16 cellular contexts compared by ENCODE assay signal in the genomic region with DNA sequence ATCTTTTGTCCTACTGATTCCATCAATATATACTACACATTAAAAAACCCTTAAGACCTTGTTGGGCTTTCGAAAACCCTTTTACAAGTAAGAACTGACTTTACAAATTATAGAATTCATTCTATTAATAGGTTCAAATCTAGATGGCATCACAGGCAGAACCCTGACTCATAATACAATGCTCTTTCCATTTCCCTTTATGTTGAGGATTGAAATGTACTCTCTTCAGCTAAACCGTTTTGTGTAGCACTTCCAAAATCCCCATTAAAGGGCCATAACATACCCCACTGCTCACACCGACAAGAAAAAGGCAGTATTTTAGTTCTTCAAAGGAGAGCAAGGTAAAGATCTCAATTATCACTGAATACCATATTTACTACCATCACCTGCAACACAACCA. TPM values are rescaled to one million over a fixed set of nuclear protein-coding genes. Genes with fewer than 3 reads are reported as not detected.
A peak's percentile ranks its signal among the peaks of the same experiment; 100 is the strongest.
DNase-seq lines count a peak whose midpoint lies in the region; ATAC-seq and TF ChIP-seq lines count a peak whose summit lies in the region.
"Had no signal": no experiment of that assay in that cellular context is flagged by ENCODE, and none has a peak within 500 bp of the region (broad histone marks: within the 10 kb centered on the region; RNA-seq: fewer than 3 reads in every experiment).

No MANE protein-coding gene starts in this region.

- no peak for DNase-seq in cardiac muscle cell (ENCODE audit: low read depth in 1 of 2, low spot score in 1 of 2)
- no peak for DNase-seq in heart left ventricle
- DNase-seq in memory B cell (ENCODE audit: low spot score in 2 of 2): no peak
- DNase-seq in C1 segment of cervical spinal cord (lab: John Stamatoyannopoulos, UW): no peak
- DNase-seq in DMS53 (lab: John Stamatoyannopoulos, UW): no peak
- DNase-seq in dedifferentiated amniotic fluid mesenchymal stem cell (ENCODE audit: extremely low spot score): no peak
- DNase-seq: DND-41, KG1, naive B cell, NCI-H1417, NCI-H345, SJCRH30, testis had no signal

- H3K27me3 ChIP-seq in cardiac muscle cell: no peaks in the 10 kb centered on the region
- no peaks in the 10 kb centered on the region for H3K27me3 ChIP-seq in heart left ventricle
- H3K27me3 ChIP-seq in subcutaneous abdominal adipose tissue (ENCODE audit: control insufficient read depth in 5 of 5, insufficient read depth in 4 of 5, low read length in 5 of 5): no peaks in the 10 kb centered on the region
- H3K27me3 ChIP-seq: BLaER1 treated with 17β-estradiol and CSF1 and Interleukin-3, amounts not matched to agents 10 nM and 100 nM; SJCRH30; testis had no signal

- TF ChIP-seq POLR2A in heart left ventricle (IDR thresholded peaks at IDR 0.05): no peak

- TF ChIP-seq CTCF in cardiac muscle cell (IDR thresholded peaks at IDR 0.05; ENCODE audit: low read depth, low read length) (no peak), heart left ventricle (IDR thresholded peaks at IDR 0.05) (no peak)

- H3K36me3 ChIP-seq in cardiac muscle cell (peaks cover 26% of the 10 kb centered on the region), heart left ventricle (peaks cover 0 to 88% (median 65%) of the 10 kb centered on the region in 9 donors), subcutaneous abdominal adipose tissue (ENCODE audit: control insufficient read depth in 5 of 5, insufficient read depth in 5 of 5, low read length in 5 of 5) (peaks cover 4 to 35% (median 19%) of the 10 kb centered on the region in 5 donors)

- no peak overlapping the region for H3K9ac ChIP-seq in subcutaneous abdominal adipose tissue (ENCODE audit: low read length in 5 of 5)
- H3K9ac ChIP-seq: BLaER1 treated with 17β-estradiol and CSF1 and Interleukin-3, amounts not matched to agents 10 nM and 100 nM had no signal

- H3K27ac Mint-ChIP-seq in activated T-helper 17 cell treated with anti-CD3 and anti-CD28 coated beads, Interleukin-2, amount 50 U/mL, for 72 hours: no peak overlapping the region
- H3K27ac Mint-ChIP-seq in memory B cell: peak overlapping the region; percentile 83

- H3K27ac ChIP-seq in cardiac muscle cell (peak overlapping the region; percentile 11), heart left ventricle (peak overlapping the region in 2 of 12 donors; percentile 15 to 42), subcutaneous abdominal adipose tissue (ENCODE audit: low read depth, low read length) (peak overlapping the region; percentile 30)
- H3K27ac ChIP-seq: BLaER1 treated with 17β-estradiol and CSF1 and Interleukin-3, amounts not matched to agents 10 nM and 100 nM; SJCRH30; testis had no signal

- H3K9me3 Mint-ChIP-seq in activated T-helper 17 cell treated with anti-CD3 and anti-CD28 coated beads, Interleukin-2, amount 50 U/mL, for 72 hours: no peaks in the 10 kb centered on the region
- no peaks in the 10 kb centered on the region for H3K9me3 Mint-ChIP-seq in memory B cell

- no peak overlapping the region for H3K4me3 ChIP-seq in cardiac muscle cell
- H3K4me3 ChIP-seq in heart left ventricle: peak overlapping the region in 1 of 12 donors; percentile 2
- H3K4me3 ChIP-seq in subcutaneous abdominal adipose tissue (ENCODE audit: low read depth in 1 of 5, low read length in 5 of 5): no peak overlapping the region
- H3K4me3 ChIP-seq: BLaER1 treated with 17β-estradiol and CSF1 and Interleukin-3, amounts not matched to agents 10 nM and 100 nM; SJCRH30; testis had no signal

- H3K4me1 Mint-ChIP-seq in activated T-helper 17 cell treated with anti-CD3 and anti-CD28 coated beads, Interleukin-2, amount 50 U/mL, for 72 hours: peaks cover 27% of the 10 kb centered on the region
- peaks cover 28% of the 10 kb centered on the region for H3K4me1 Mint-ChIP-seq in memory B cell

- no peak for ATAC-seq in heart left ventricle
- no peak for ATAC-seq in activated T-helper 17 cell treated with anti-CD3 and anti-CD28 coated beads, Interleukin-2, amount 50 U/mL, for 72 hours (replicated peaks)
- ATAC-seq in memory B cell (ENCODE audit: low read depth): no peak

- intact Hi-C loops in heart left ventricle (cut with DNase I): loop anchor here in 2 of 10 donors (10.0 kb wide), 1 partner anchor 45 kb away; no protein-coding TSS in a partner anchor

- H3K9me3 ChIP-seq in cardiac muscle cell (ENCODE audit: low read depth) (no peaks in the 10 kb centered on the region), heart left ventricle (no peaks in the 10 kb centered on the region), subcutaneous abdominal adipose tissue (ENCODE audit: control insufficient read depth in 5 of 5, low read length in 5 of 5) (no peaks in the 10 kb centered on the region)
- H3K9me3 ChIP-seq: SJCRH30, testis had no signal

- H3K36me3 Mint-ChIP-seq in activated T-helper 17 cell treated with anti-CD3 and anti-CD28 coated beads, Interleukin-2, amount 50 U/mL, for 72 hours (ENCODE audit: low read depth): peaks cover 93% of the 10 kb centered on the region
- peaks cover 13% of the 10 kb centered on the region for H3K36me3 Mint-ChIP-seq in memory B cell
- H3K36me3 Mint-ChIP-seq: naive B cell had no signal

- H3K4me1 ChIP-seq in cardiac muscle cell (ENCODE audit: low read depth) (peaks cover 25% of the 10 kb centered on the region), heart left ventricle (peaks cover 18 to 95% (median 79%) of the 10 kb centered on the region in 12 donors), subcutaneous abdominal adipose tissue (ENCODE audit: control insufficient read depth in 5 of 5, insufficient read depth in 5 of 5, low read length in 5 of 5) (peaks cover 6 to 40% (median 35%) of the 10 kb centered on the region in 5 donors)

- H3K27me3 Mint-ChIP-seq in activated T-helper 17 cell treated with anti-CD3 and anti-CD28 coated beads, Interleukin-2, amount 50 U/mL, for 72 hours: no peaks in the 10 kb centered on the region
- no peaks in the 10 kb centered on the region for H3K27me3 Mint-ChIP-seq in memory B cell
- H3K27me3 Mint-ChIP-seq: naive B cell had no signal

- 33 to 51% (median 46%) methylated on average over 3 of the region's 3 CpGs for WGBS in heart left ventricle, 4 donors

- peak overlapping the region; percentile 47 for H3K4me3 Mint-ChIP-seq in activated T-helper 17 cell treated with anti-CD3 and anti-CD28 coated beads, Interleukin-2, amount 50 U/mL, for 72 hours
- H3K4me3 Mint-ChIP-seq in memory B cell: peak overlapping the region; percentile 44
- H3K4me3 Mint-ChIP-seq: naive B cell had no signal

RNA-seq across cellular contexts. Expression of a gene that starts 11.1 kb away (rescaled TPM):
- total RNA-seq in cardiac muscle cell (282 and 286 TPM in 2 replicates), heart left ventricle (100 to 1,000 TPM; 156 to 242 (median 210) TPM)
- polyA plus RNA-seq in cardiac muscle cell (161 and 195 TPM in 2 replicates), heart left ventricle (100 to 1,000 TPM in 1 of 2 donors, 10 to 100 TPM in 1; 42.5 to 172 TPM)
- total RNA-seq in activated T-helper 17 cell treated with anti-CD3 and anti-CD28 coated beads, Interleukin-2, amount 50 U/mL, for 72 hours: 100 to 1,000 TPM; 167 to 175 TPM

RNA-seq across cellular contexts. Expression of a gene that starts 41.2 kb away (rescaled TPM):
- total RNA-seq in cardiac muscle cell (4.2 and 7.6 TPM in 2 replicates), heart left ventricle (10 to 100 TPM; 16.0 to 28.5 (median 18.2) TPM)
- polyA plus RNA-seq in cardiac muscle cell (4.7 and 6.3 TPM in 2 replicates), heart left ventricle (1 to 10 TPM; 8.1 to 9.3 TPM)
- under 1 TPM; 0.06 to 0.64 TPM for total RNA-seq in activated T-helper 17 cell treated with anti-CD3 and anti-CD28 coated beads, Interleukin-2, amount 50 U/mL, for 72 hours
